ENCODE assay signal across 30 cellular contexts in the genomic region with DNA sequence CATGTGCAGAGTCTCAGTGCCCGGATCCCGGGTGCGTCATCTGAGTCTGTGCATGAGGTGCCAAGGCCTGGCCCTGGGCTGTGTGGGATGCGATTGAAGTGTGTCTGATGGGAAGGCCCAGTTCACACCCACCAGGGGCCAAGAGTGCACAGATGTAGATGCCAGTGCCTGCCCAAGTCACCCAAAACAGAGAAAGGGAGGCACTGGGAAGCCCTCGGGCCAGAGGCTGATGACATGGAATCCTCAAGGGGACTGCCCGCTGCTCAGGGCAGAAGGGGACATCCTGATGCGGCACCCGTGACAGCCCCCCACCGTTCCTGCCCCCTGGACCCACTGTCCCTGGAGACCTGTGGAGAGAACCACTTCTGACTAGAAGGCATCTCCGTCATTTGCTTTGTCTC.
"Had no signal": no experiment of that assay in that cellular context is flagged by ENCODE, and none has a peak within 500 bp of the region (broad histone marks: within the 10 kb centered on the region; RNA-seq: fewer than 3 reads in every experiment).

No MANE protein-coding gene starts in this region.

- H3K4me3 Mint-ChIP-seq: activated CD8-positive, alpha-beta T cell treated with anti-CD3 and anti-CD28 coated beads for 36 hours; activated naive CD8-positive, alpha-beta T cell treated with anti-CD3 and anti-CD28 coated beads, Interleukin-2, amount 50 U/mL, for 24 hours; activated T-cell treated with anti-CD3 and anti-CD28 coated beads, Interleukin-2, amount 50 U/mL, for 24 hours; T-cell had no signal

- H3K9me3 ChIP-seq: MG63 had no signal

- H3K27ac Mint-ChIP-seq: activated CD8-positive, alpha-beta T cell treated with anti-CD3 and anti-CD28 coated beads for 36 hours; activated naive CD4-positive, alpha-beta T cell treated with anti-CD3 and anti-CD28 coated beads, Interleukin-2, amount 50 U/mL, for 72 hours; activated naive CD8-positive, alpha-beta T cell treated with anti-CD3 and anti-CD28 coated beads, Interleukin-2, amount 50 U/mL, for 24 hours; activated T-cell treated with anti-CD3 and anti-CD28 coated beads, Interleukin-2, amount 50 U/mL, for 24 hours; T-cell had no signal

- H3K4me1 ChIP-seq: ascending aorta, body of pancreas had no signal

- H3K36me3 Mint-ChIP-seq: T-cell had no signal

- H3K36me3 ChIP-seq: ascending aorta, MG63, WERI-Rb-1 had no signal

- H3K4me3 ChIP-seq: ascending aorta, body of pancreas, MG63, SK-N-MC had no signal

- H3K4me1 Mint-ChIP-seq: activated naive CD8-positive, alpha-beta T cell treated with anti-CD3 and anti-CD28 coated beads, Interleukin-2, amount 50 U/mL, for 24 hours; T-cell had no signal

- H3K27me3 Mint-ChIP-seq: activated CD8-positive, alpha-beta T cell treated with anti-CD3 and anti-CD28 coated beads for 36 hours; activated naive CD8-positive, alpha-beta T cell treated with anti-CD3 and anti-CD28 coated beads, Interleukin-2, amount 50 U/mL, for 24 hours; activated T-cell treated with anti-CD3 and anti-CD28 coated beads, Interleukin-2, amount 50 U/mL, for 24 hours; T-cell had no signal

- H3K27me3 ChIP-seq: ascending aorta, body of pancreas, MG63 had no signal

- H3K27ac ChIP-seq: ascending aorta, body of pancreas, SK-N-MC, WERI-Rb-1 had no signal

- DNase-seq: activated CD4-positive, alpha-beta T cell treated with anti-CD3 and anti-CD28 coated beads for 4 hours; activated CD8-positive, alpha-beta T cell treated with anti-CD3 and anti-CD28 coated beads for 36 hours; activated effector memory CD4-positive, alpha-beta T cell treated with anti-CD3 and anti-CD28 coated beads, Interleukin-2, amount 50 U/mL, for 16 hours; activated naive CD4-positive, alpha-beta T cell treated with Interleukin-2 at 50 U/mL for 16 hours; activated naive CD8-positive, alpha-beta T cell treated with anti-CD3 and anti-CD28 coated beads, Interleukin-2, amount 50 U/mL, for 24 hours; activated T-cell treated with anti-CD3 and anti-CD28 coated beads, Interleukin-2, amount 50 U/mL, for 24 hours; amniotic stem cell; body of pancreas; MG63; MV-4-11; NCI-H1092 treated with DMSO at 0.1 percent for 48 hours; NCI-H1417 treated with DMSO at 0.1 percent for 48 hours; NCI-H1694; NCI-H2029 treated with DMSO at 0.1 percent for 48 hours; NCI-H345; NCI-H510A; NCI-H526 treated with DMSO at 0.1 percent for 48 hours; NCI-H82; NK-92 treated with Interleukin-12 subunit alpha and Interleukin-12 subunit beta, amount 100 ng/mL, for 24 hours; OCI-M1; RPMI8226; T-cell; T-helper 2 cell; WERI-Rb-1 had no signal

- ATAC-seq: activated CD4-positive, CD25-positive, alpha-beta regulatory T cell treated with anti-CD3 and anti-CD28 coated beads, Interleukin-2, amount 50 U/mL, for 24 hours; activated CD8-positive, alpha-beta T cell treated with anti-CD3 and anti-CD28 coated beads for 36 hours; activated naive CD4-positive, alpha-beta T cell treated with anti-CD3 and anti-CD28 coated beads, Interleukin-2, amount 50 U/mL, for 72 hours; activated naive CD8-positive, alpha-beta T cell treated with anti-CD3 and anti-CD28 coated beads, Interleukin-2, amount 50 U/mL, for 24 hours; body of pancreas; Panc1; Right ventricle myocardium inferior; T-cell had no signal
